28 cellular contexts compared by ENCODE assay signal in genomic region chr10:131280101-131280500, GRCh38. TPM values are rescaled to one million over a fixed set of nuclear protein-coding genes. Genes with fewer than 3 reads are reported as not detected.
"Had no signal": no experiment of that assay in that cellular context is flagged by ENCODE, and none has a peak within 500 bp of the region (broad histone marks: within the 10 kb centered on the region; RNA-seq: fewer than 3 reads in every experiment).

No MANE protein-coding gene starts in this region.

- H3K4me3 ChIP-seq: left ventricle myocardium inferior, lung, mucosa of descending colon, ovary, right atrium auricular region, right lobe of liver, smooth muscle cell, tibial nerve, uterus had no signal

- DNase-seq: islet precursor cell; left ventricle myocardium inferior; midbrain; mucosa of descending colon; naive thymus-derived CD4-positive, alpha-beta T cell; ovary; right lobe of liver; stimulated activated CD4-positive, alpha-beta T cell treated with anti-CD3 and anti-CD28 coated beads, Interleukin-1b, Interleukin-23, amount 100 ng/mL, for 48 hours; stimulated activated CD4-positive, alpha-beta T cell treated with anti-CD3 and anti-CD28 coated beads, Interleukin-2, amount 100 ng/mL, for 48 hours; stimulated activated CD4-positive, alpha-beta T cell treated with anti-CD3 and anti-CD28 coated beads, Interleukin-4, amount 100 ng/mL, for 4 hours; stimulated activated CD8-positive, alpha-beta memory T cell treated with anti-CD3 and anti-CD28 coated beads, Interleukin-4, amount 100 ng/mL, for 48 hours; stimulated activated naive CD4-positive, alpha-beta T cell treated with Interleukin-2 at 50 U/mL for 16 hours; stimulated activated naive CD8-positive, alpha-beta T cell treated with anti-CD3 and anti-CD28 coated beads, Interleukin-15, amount 100 ng/mL, for 72 hours; substantia nigra; uterus had no signal

- H3K36me3 Mint-ChIP-seq: naive thymus-derived CD4-positive, alpha-beta T cell; natural killer cell treated with Interleukin-12 subunit alpha and Interleukin-12 subunit beta and Interleukin-15 and Interleukin-18, amount 100 ng/mL, for 72 hours; stimulated activated memory B cell treated with anti-CD40 and anti-IgM and Interleukin-4, amounts not matched to agents 10 μg/mL and 1 μg/mL and 100 μg/mL, for 72 hours; type B pancreatic cell had no signal

- H3K4me1 ChIP-seq: left ventricle myocardium inferior, right atrium auricular region, right lobe of liver, tibial nerve, uterus had no signal

- H3K36me3 ChIP-seq: left ventricle myocardium inferior, ovary, right atrium auricular region, right lobe of liver, tibial nerve, uterus had no signal

- H3K9me3 Mint-ChIP-seq: natural killer cell treated with Interleukin-12 subunit alpha and Interleukin-12 subunit beta and Interleukin-15 and Interleukin-18, amount 100 ng/mL, for 72 hours; stimulated activated memory B cell treated with anti-CD40 and anti-IgM and Interleukin-4, amounts not matched to agents 10 μg/mL and 1 μg/mL and 100 μg/mL, for 72 hours; stimulated activated naive CD8-positive, alpha-beta T cell treated with anti-CD3 and anti-CD28 coated beads, Interleukin-15, amount 100 ng/mL, for 72 hours; type B pancreatic cell had no signal

- H3K4me1 Mint-ChIP-seq: naive thymus-derived CD4-positive, alpha-beta T cell; stimulated activated memory B cell treated with anti-CD40 and anti-IgM and Interleukin-4, amounts not matched to agents 10 μg/mL and 1 μg/mL and 100 μg/mL, for 72 hours; stimulated activated naive CD8-positive, alpha-beta T cell treated with anti-CD3 and anti-CD28 coated beads, Interleukin-15, amount 100 ng/mL, for 72 hours had no signal

- H3K4me3 Mint-ChIP-seq: naive thymus-derived CD4-positive, alpha-beta T cell; natural killer cell treated with Interleukin-12 subunit alpha and Interleukin-12 subunit beta and Interleukin-15 and Interleukin-18, amount 100 ng/mL, for 72 hours; stimulated activated memory B cell treated with anti-CD40 and anti-IgM and Interleukin-4, amounts not matched to agents 10 μg/mL and 1 μg/mL and 100 μg/mL, for 72 hours; stimulated activated naive CD8-positive, alpha-beta T cell treated with anti-CD3 and anti-CD28 coated beads, Interleukin-15, amount 100 ng/mL, for 72 hours; type B pancreatic cell had no signal

- H3K27ac ChIP-seq: left ventricle myocardium inferior, ovary, right atrium auricular region, right lobe of liver, tibial nerve, uterus had no signal

- H3K27me3 Mint-ChIP-seq: natural killer cell treated with Interleukin-12 subunit alpha and Interleukin-12 subunit beta and Interleukin-15 and Interleukin-18, amount 100 ng/mL, for 72 hours; progenitor cell of endocrine pancreas; stimulated activated memory B cell treated with anti-CD40 and anti-IgM and Interleukin-4, amounts not matched to agents 10 μg/mL and 1 μg/mL and 100 μg/mL, for 72 hours; stimulated activated naive CD8-positive, alpha-beta T cell treated with anti-CD3 and anti-CD28 coated beads, Interleukin-15, amount 100 ng/mL, for 72 hours had no signal

- H3K27ac Mint-ChIP-seq: natural killer cell treated with Interleukin-12 subunit alpha and Interleukin-12 subunit beta and Interleukin-15 and Interleukin-18, amount 100 ng/mL, for 72 hours; progenitor cell of endocrine pancreas; stimulated activated memory B cell treated with anti-CD40 and anti-IgM and Interleukin-4, amounts not matched to agents 10 μg/mL and 1 μg/mL and 100 μg/mL, for 72 hours; stimulated activated naive CD8-positive, alpha-beta T cell treated with anti-CD3 and anti-CD28 coated beads, Interleukin-15, amount 100 ng/mL, for 72 hours; type B pancreatic cell had no signal

- H3K27me3 ChIP-seq: ovary, right atrium auricular region, right lobe of liver, tibial nerve, uterus had no signal

- H3K9me3 ChIP-seq: ovary, right atrium auricular region, right lobe of liver, uterus had no signal

RNA-seq across cellular contexts. Expression of gene TCERG1L, which starts 31.4 kb away (rescaled TPM):
- total RNA-seq: left ventricle myocardium inferior, mesenteric fat pad, mucosa of descending colon, myocyte, pulmonary artery endothelial cell, renal cortical epithelial cell, right lobe of liver, skeletal muscle tissue, smooth muscle cell had no signal
- polyA plus RNA-seq: naive thymus-derived CD4-positive, alpha-beta T cell; smooth muscle cell had no signal
